8 cellular contexts compared by ENCODE assay signal in genomic region chr16:57167951-57168350, GRCh38. TPM values are rescaled to one million over a fixed set of nuclear protein-coding genes. Genes with fewer than 3 reads are reported as not detected.
DNase-seq lines count a peak whose midpoint lies in the region; TF ChIP-seq lines count a peak whose summit lies in the region.

No MANE protein-coding gene starts in this region.

- no peak overlapping the region for H3K4me3 ChIP-seq in GM06990 (replicated peaks; ENCODE audit: low read depth, low read length)
- no peak overlapping the region for H3K4me3 ChIP-seq in breast epithelium
- no peak overlapping the region for H3K4me3 ChIP-seq in transverse colon

- no peak for TF ChIP-seq EP300 in transverse colon (IDR thresholded peaks at IDR 0.05; ENCODE audit: low read depth)

- peak; percentile 61 for DNase-seq in AG20443 (ENCODE audit: low spot score)
- DNase-seq in GM06990 (ENCODE audit: extremely low read depth, insufficient read length): no peak
- DNase-seq in NCI-H446 treated with DMSO at 0.1 percent for 48 hours (lab: John Stamatoyannopoulos, UW): peak; percentile 1
- no peak for DNase-seq in breast epithelium (ENCODE audit: low spot score in 2 of 2)
- no peak for DNase-seq in transverse colon
- DNase-seq in occipital lobe (lab: John Stamatoyannopoulos, UW): no peak
- no peak for DNase-seq in iPS-NIHi7 (ENCODE audit: extremely low spot score)

- H3K9me3 ChIP-seq in breast epithelium: no peaks in the 10 kb centered on the region
- H3K9me3 ChIP-seq in transverse colon: no peaks in the 10 kb centered on the region

- no peaks in the 10 kb centered on the region for H3K4me1 ChIP-seq in breast epithelium
- peaks cover 0 to 10% (median 0%) of the 10 kb centered on the region in 4 donors for H3K4me1 ChIP-seq in transverse colon

- in situ Hi-C loops in transverse colon (cut with MboI; ENCODE audit: low pct_ligation_motif_present in 1 of 4, low pct_unique_long_range_greater_than_20kb in 1 of 4, low sequenced_read_pairs in 3 of 4): loop anchor here (10.0 to 25.0 kb wide), 4 partner anchors 83 to 306 kb away; partner anchors contain the start of genes CETP (in 3 of the 4) and SLC12A3 (in 1 of the 4)

- no peak overlapping the region for H3K27ac ChIP-seq in breast epithelium
- peak overlapping the region; percentile 24 for H3K27ac ChIP-seq in layer of hippocampus (ENCODE audit: low read depth, low read length)
- H3K27ac ChIP-seq in transverse colon: peak overlapping the region in 1 of 4 donors; percentile 14

- TF ChIP-seq POLR2A in breast epithelium (IDR thresholded peaks at IDR 0.05) (no peak), transverse colon (IDR thresholded peaks at IDR 0.05) (no peak)

- TF ChIP-seq CTCF in GM06990 (IDR thresholded peaks at IDR 0.05; ENCODE audit: insufficient read depth, low read length, poor library complexity, severe bottlenecking) (peak; percentile 60), breast epithelium (IDR thresholded peaks at IDR 0.05) (peak in 2 of 3 donors; percentile 25 to 26), transverse colon (IDR thresholded peaks at IDR 0.05) (peak; percentile 42 to 62 (median 54))

- H3K27me3 ChIP-seq in GM06990 (replicated peaks; ENCODE audit: control insufficient read depth, insufficient read depth, low read length) (no peaks in the 10 kb centered on the region), breast epithelium (no peaks in the 10 kb centered on the region), layer of hippocampus (ENCODE audit: control insufficient read depth, insufficient read depth, low read length) (no peaks in the 10 kb centered on the region), transverse colon (no peaks in the 10 kb centered on the region)

- H3K36me3 ChIP-seq in GM06990 (ENCODE audit: control insufficient read depth, insufficient read depth, low read length) (peaks cover 14% of the 10 kb centered on the region), breast epithelium (no peaks in the 10 kb centered on the region), transverse colon (peaks cover 0 to 51% (median 25%) of the 10 kb centered on the region in 4 donors)

- WGBS in transverse colon (ENCODE audit: low coverage in 1 of 2), 2 donors: 15 to 18% methylated on average over 4 of the region's 4 CpGs

- intact Hi-C loops in breast epithelium (cut with DNase I; ENCODE audit: low total_unique reads): loop anchor here (2.0 kb wide), 1 partner anchor 69 kb away; no protein-coding TSS in a partner anchor
- intact Hi-C loops in transverse colon (cut with DNase I; ENCODE audit: low total_unique reads): loop anchor here (2.0 kb wide), 1 partner anchor 83 kb away; no protein-coding TSS in a partner anchor

RNA-seq across cellular contexts. Expression of gene PSME3IP1, which starts 17.9 kb away (rescaled TPM):
- total RNA-seq in breast epithelium: 10 to 100 TPM; 64.8 to 81.4 (median 69.8) TPM
- total RNA-seq in transverse colon: 100 to 1,000 TPM in 3 of 4 donors, 10 to 100 TPM in 1; 95.7 to 185 (median 120) TPM
- total RNA-seq in occipital lobe: 104 TPM

RNA-seq across cellular contexts. Expression of gene RSPRY1, which starts 18.2 kb away (rescaled TPM):
- total RNA-seq in breast epithelium (10 to 100 TPM; 26.4 to 52.4 (median 34.4) TPM), transverse colon (10 to 100 TPM; 17.1 to 58.4 (median 44.5) TPM), occipital lobe (75.5 TPM)

Comparison
In these comparisons a context has a peak if more than half of its experiments do, and no peak if none do; other contexts are left out.
1. DNase-seq: peak in AG20443 (single experiment) and NCI-H446 treated with DMSO at 0.1 percent for 48 hours (single experiment); none in GM06990 (single experiment), breast epithelium (0 of 2), transverse colon (single experiment), occipital lobe (single experiment) and iPS-NIHi7 (single experiment).
2. Peak in every context shown above with its lines, with median percentiles within 50 percentile points of each other: CTCF ChIP-seq.